In the genomic region with DNA sequence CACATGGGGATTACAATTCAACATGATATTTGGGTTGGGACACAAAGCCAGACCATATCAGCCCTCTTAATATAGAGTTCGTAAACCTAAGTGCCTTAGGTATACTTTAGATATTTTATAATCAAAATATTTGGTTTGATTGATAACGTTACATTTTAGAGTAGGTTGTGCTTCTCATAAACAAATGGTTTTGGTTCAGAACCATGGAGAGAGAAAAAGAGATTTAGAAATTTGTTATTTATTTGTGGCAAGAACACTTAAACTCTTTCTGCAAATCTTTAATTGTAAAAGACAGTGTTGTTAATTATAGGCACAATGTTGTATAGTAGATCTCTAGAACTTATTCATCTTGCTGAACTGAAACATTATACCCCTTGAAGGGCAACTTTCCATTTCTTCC, we compare ENCODE assay signal across 8 cellular contexts.
"Had no signal": no experiment of that assay in that cellular context is flagged by ENCODE, and none has a peak within 500 bp of the region (broad histone marks: within the 10 kb centered on the region; RNA-seq: fewer than 3 reads in every experiment).

No MANE protein-coding gene starts in this region.

- H3K9me3 ChIP-seq: HAP-1 had no signal

- H3K9me3 Mint-ChIP-seq: H9 had no signal

- H3K4me3 ChIP-seq: GM23248, HAP-1 had no signal

- H3K4me3 Mint-ChIP-seq: H9, HFFc6 had no signal

- DNase-seq: GM23248, GOT3, H7, H9, HCEC 1CT, HFFc6 had no signal

- H3K9ac ChIP-seq: GM23248 had no signal

- H3K4me1 Mint-ChIP-seq: H9 had no signal

- H3K4me1 ChIP-seq: HAP-1 had no signal

- H3K27ac Mint-ChIP-seq: H9, HFFc6 had no signal

- H3K27ac ChIP-seq: GM23248 had no signal

- ATAC-seq: HCT116 had no signal

- H2AFZ ChIP-seq: GM23248 had no signal

- H3K36me3 ChIP-seq: HAP-1 had no signal
